Comparison of ENCODE assay signal across 2 cellular contexts in the genomic region with DNA sequence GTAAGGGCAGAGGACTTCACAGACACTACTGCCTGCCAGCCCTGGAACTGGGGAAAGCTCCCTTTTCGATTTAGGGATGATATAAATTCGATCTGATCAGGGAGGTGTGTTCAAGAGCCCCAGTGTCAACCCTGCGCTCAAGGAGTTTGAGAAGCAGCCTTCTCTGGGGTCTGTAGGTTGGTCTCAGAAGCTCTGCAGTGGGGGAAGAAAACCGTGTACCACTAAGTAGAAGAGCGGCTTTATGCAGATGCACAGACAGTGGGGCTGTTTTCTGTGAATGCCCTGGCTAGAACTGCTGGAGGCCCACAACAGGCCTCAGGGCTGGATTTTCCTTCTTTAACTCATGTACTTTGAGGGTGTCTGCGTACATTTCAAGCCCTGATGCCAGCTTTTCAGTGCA.
TF ChIP-seq lines count a peak whose summit lies in the region.

No MANE protein-coding gene starts in this region.

TF ChIP-seq in GM23338, 12 proteins besides CTCF, POLR2A, EP300 and RAD21:
- no peak for TF ChIP-seq POLR2AphosphoS5 (IDR thresholded peaks at IDR 0.05; ENCODE audit: low read depth)
- peak; percentile 82 for TF ChIP-seq EZH2 (IDR thresholded peaks at IDR 0.05; ENCODE audit: low read depth, unreplicated experiment)
TF ChIP-seq in GM23338: peak in this region for 1.

TF ChIP-seq in H1, 55 proteins besides CTCF, POLR2A, EP300 and RAD21:
- no peak for TF ChIP-seq POLR2AphosphoS5 (IDR thresholded peaks at IDR 0.05; ENCODE audit: low read depth, low read length)
- TF ChIP-seq CREB1 (IDR thresholded peaks at IDR 0.05), result no peak
- TF ChIP-seq POU5F1 (IDR thresholded peaks at IDR 0.05; ENCODE audit: low read depth, low read length), result no peak
- TF ChIP-seq, protein P1, sequence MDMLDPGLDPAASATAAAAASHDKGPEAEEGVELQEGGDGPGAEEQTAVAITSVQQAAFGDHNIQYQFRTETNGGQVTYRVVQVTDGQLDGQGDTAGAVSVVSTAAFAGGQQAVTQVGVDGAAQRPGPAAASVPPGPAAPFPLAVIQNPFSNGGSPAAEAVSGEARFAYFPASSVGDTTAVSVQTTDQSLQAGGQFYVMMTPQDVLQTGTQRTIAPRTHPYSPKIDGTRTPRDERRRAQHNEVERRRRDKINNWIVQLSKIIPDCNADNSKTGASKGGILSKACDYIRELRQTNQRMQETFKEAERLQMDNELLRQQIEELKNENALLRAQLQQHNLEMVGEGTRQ (IDR thresholded peaks at IDR 0.05; ENCODE audit: low read length), result no peak
